ENCODE assay signal across 8 cellular contexts in genomic region chr3:67030785-67031740, GRCh38. TPM values are rescaled to one million over a fixed set of nuclear protein-coding genes. Genes with fewer than 3 reads are reported as not detected.
DNase-seq lines count a peak whose midpoint lies in the region; ATAC-seq and TF ChIP-seq lines count a peak whose summit lies in the region.

No MANE protein-coding gene starts in this region.

- no peak overlapping the region for H3K4me3 Mint-ChIP-seq in activated CD4-positive, alpha-beta T cell treated with anti-CD3 and anti-CD28 coated beads, Interleukin-2, amount 10 ng/mL, durations not matched to agents 7 days and 5 days
- H3K4me3 Mint-ChIP-seq in MCF 10A (ENCODE audit: unreplicated experiment) = no peak overlapping the region

- H3K9me3 Mint-ChIP-seq in activated CD4-positive, alpha-beta T cell treated with anti-CD3 and anti-CD28 coated beads, Interleukin-2, amount 10 ng/mL, durations not matched to agents 7 days and 5 days = no peaks in the 10 kb centered on the region
- no peaks in the 10 kb centered on the region for H3K9me3 Mint-ChIP-seq in MCF 10A (ENCODE audit: unreplicated experiment)

- TF ChIP-seq CTCF in MCF 10A (IDR thresholded peaks at IDR 0.05; ENCODE audit: unreplicated experiment) = no peak

- CTCF ChIA-PET in activated CD4-positive, alpha-beta T cell treated with anti-CD3 and anti-CD28 coated beads, Interleukin-2, amount 10 ng/mL, durations not matched to agents 7 days and 5 days (lab: Charles Lee) = no interaction called here
- CTCF ChIA-PET in MCF 10A (lab: Yijun Ruan, JAX) = interaction anchor here (1.5 kb wide), 1 partner anchor 60 kb away, joined by 5 read pairs; no protein-coding TSS in a partner anchor

- peak; percentile 38 for DNase-seq in NCI-H526 treated with DMSO at 0.1 percent for 48 hours (lab: John Stamatoyannopoulos, UW)
- no peak for DNase-seq in NCI-H2171 (lab: John Stamatoyannopoulos, UW)
- DNase-seq in activated CD4-positive, alpha-beta T cell treated with anti-CD3 and anti-CD28 coated beads, Interleukin-2, amount 10 ng/mL, durations not matched to agents 7 days and 5 days = no peak
- no peak for DNase-seq in right cardiac atrium
- no peak for DNase-seq in MCF 10A (ENCODE audit: unreplicated experiment)

- H3K4me3 ChIP-seq in right cardiac atrium (ENCODE audit: low read length) = no peak overlapping the region

- POLR2A ChIA-PET in activated CD4-positive, alpha-beta T cell treated with anti-CD3 and anti-CD28 coated beads, Interleukin-2, amount 10 ng/mL, durations not matched to agents 7 days and 5 days (lab: Charles Lee) = no interaction called here
- POLR2A ChIA-PET in MCF 10A (lab: Yijun Ruan, JAX) = no interaction called here

- ATAC-seq in GM18498 (IDR thresholded peaks at IDR 0.05; ENCODE audit: unreplicated experiment) (peak; percentile 78), GM21360 (IDR thresholded peaks at IDR 0.05; ENCODE audit: unreplicated experiment) (peak; percentile 75), HG03060 (IDR thresholded peaks at IDR 0.05; ENCODE audit: low read depth, unreplicated experiment) (peak; percentile 67), right cardiac atrium (no peak)

- H3K9me3 ChIP-seq in right cardiac atrium (ENCODE audit: control insufficient read depth, low read length) = no peaks in the 10 kb centered on the region

- H3K4me1 ChIP-seq in right cardiac atrium (ENCODE audit: control insufficient read depth, insufficient read depth, low read length) = no peaks in the 10 kb centered on the region

- no TSS peak for BruUV-seq in MCF 10A (replicated peaks; lab: Mats Ljungman, UMichigan)

- H3K27ac Mint-ChIP-seq in activated CD4-positive, alpha-beta T cell treated with anti-CD3 and anti-CD28 coated beads, Interleukin-2, amount 10 ng/mL, durations not matched to agents 7 days and 5 days = no peak overlapping the region
- no peak overlapping the region for H3K27ac Mint-ChIP-seq in MCF 10A (ENCODE audit: low read depth, unreplicated experiment)

- H3K4me1 Mint-ChIP-seq in activated CD4-positive, alpha-beta T cell treated with anti-CD3 and anti-CD28 coated beads, Interleukin-2, amount 10 ng/mL, durations not matched to agents 7 days and 5 days = no peaks in the 10 kb centered on the region
- no peaks in the 10 kb centered on the region for H3K4me1 Mint-ChIP-seq in MCF 10A (ENCODE audit: insufficient read depth, unreplicated experiment)

- no peaks in the 10 kb centered on the region for H3K36me3 Mint-ChIP-seq in activated CD4-positive, alpha-beta T cell treated with anti-CD3 and anti-CD28 coated beads, Interleukin-2, amount 10 ng/mL, durations not matched to agents 7 days and 5 days (ENCODE audit: low read depth)
- no peaks in the 10 kb centered on the region for H3K36me3 Mint-ChIP-seq in MCF 10A (ENCODE audit: insufficient read depth, unreplicated experiment)

- 41% methylated on average over 3 of the region's 3 CpGs for WGBS in right cardiac atrium

- H3K27ac ChIP-seq in right cardiac atrium (ENCODE audit: low read length) = no peak overlapping the region

- no peaks in the 10 kb centered on the region for H3K27me3 ChIP-seq in right cardiac atrium (ENCODE audit: control insufficient read depth, insufficient read depth)

- intact Hi-C loops in right cardiac atrium (cut with DNase I) (loop anchor here in 2 of 4 donors (10.0 kb wide), 1 partner anchor 46 kb away; no protein-coding TSS in a partner anchor), MCF 10A (cut with micrococcal nuclease) (no loop called here)

- no peaks in the 10 kb centered on the region for H3K27me3 Mint-ChIP-seq in activated CD4-positive, alpha-beta T cell treated with anti-CD3 and anti-CD28 coated beads, Interleukin-2, amount 10 ng/mL, durations not matched to agents 7 days and 5 days
- H3K27me3 Mint-ChIP-seq in MCF 10A (ENCODE audit: insufficient read depth, unreplicated experiment) = peaks cover 34% of the 10 kb centered on the region

RNA-seq across cellular contexts. Expression of gene KBTBD8, which starts 33.0 kb away (rescaled TPM):
- total RNA-seq in activated CD4-positive, alpha-beta T cell treated with anti-CD3 and anti-CD28 coated beads, Interleukin-2, amount 10 ng/mL, durations not matched to agents 7 days and 5 days = 1 to 10 TPM; 8.3 TPM
- total RNA-seq in right cardiac atrium (1 to 10 TPM; 5.5 to 7.1 (median 5.6) TPM), MCF 10A (2022) (1.7 and 4.3 TPM in 2 replicates)
- 2.0 TPM for polyA plus RNA-seq in right cardiac atrium

Comparison
In these comparisons a context has a peak if more than half of its experiments do, and no peak if none do; other contexts are left out.
1. ATAC-seq: peak in GM18498 (single experiment), GM21360 (single experiment) and HG03060 (single experiment); none in right cardiac atrium (0 of 2).